ENCODE assay signal across 8 cellular contexts in the genomic region with DNA sequence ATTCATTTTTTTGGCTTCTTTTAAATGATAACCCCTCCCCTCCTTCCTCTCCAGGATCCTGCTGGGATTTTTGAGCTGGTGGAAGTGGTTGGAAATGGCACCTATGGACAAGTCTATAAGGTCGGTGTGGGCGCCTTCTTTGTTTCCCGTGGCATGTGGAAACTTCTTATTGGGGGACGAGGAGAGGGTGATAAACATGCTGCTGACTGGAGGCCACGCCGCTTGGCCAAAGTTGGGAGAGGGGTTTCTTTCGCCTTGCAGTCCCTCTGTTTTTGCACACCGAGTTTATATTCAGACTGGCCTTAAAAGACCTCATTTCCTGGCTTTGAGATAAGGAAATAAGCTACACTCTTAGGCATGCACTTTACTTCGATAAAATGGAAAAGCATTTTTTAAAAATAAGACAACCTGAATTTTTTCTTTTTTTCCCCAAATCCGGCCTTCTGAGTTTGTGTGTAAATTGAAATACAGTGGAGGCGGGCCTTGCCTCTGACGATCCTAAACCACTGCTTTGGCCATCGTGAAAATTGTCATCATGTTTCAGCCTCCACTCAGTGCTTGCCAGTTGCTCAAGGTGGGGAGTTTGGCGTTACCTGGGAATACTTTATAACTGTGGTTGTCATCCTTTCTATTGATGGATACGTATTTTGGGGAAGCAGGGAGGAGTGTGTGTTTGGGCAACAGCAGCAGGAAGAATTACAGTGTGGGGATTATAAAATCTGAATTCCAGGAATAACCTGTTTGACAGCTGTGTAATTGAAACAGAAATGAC. TPM values are rescaled to one million over a fixed set of nuclear protein-coding genes. Genes with fewer than 3 reads are reported as not detected.
DNase-seq lines count a peak whose midpoint lies in the region; ATAC-seq, FAIRE-seq and TF ChIP-seq lines count a peak whose summit lies in the region.

No MANE protein-coding gene starts in this region.

- peaks cover 16% of the 10 kb centered on the region for H3K4me1 ChIP-seq in mesodermal cell (ENCODE audit: control insufficient read depth, insufficient read depth, low read length, poor library complexity, severe bottlenecking)

- no peak for TF ChIP-seq CTCF in bronchial epithelial cell (IDR thresholded peaks at IDR 0.05; ENCODE audit: insufficient read depth, low read length, severe bottlenecking)

- no peak for ATAC-seq in GM18517 (IDR thresholded peaks at IDR 0.05; ENCODE audit: unreplicated experiment)

- no peak for FAIRE-seq in bronchial epithelial cell (lab: Jason Lieb, UNC)

- H3K27ac ChIP-seq in mesodermal cell (ENCODE audit: low read depth, low read length, severe bottlenecking) = peak overlapping the region; percentile 86

- DNase-seq in NCI-H82 (lab: John Stamatoyannopoulos, UW) = peak; percentile 60
- no peak for DNase-seq in NCI-H82 treated with DMSO at 0.1 percent for 48 hours (lab: John Stamatoyannopoulos, UW; ENCODE audit: unreplicated experiment)
- peak; percentile 13 for DNase-seq in NCI-H146 treated with DMSO at 0.1 percent for 48 hours (lab: John Stamatoyannopoulos, UW; ENCODE audit: unreplicated experiment)
- DNase-seq in bronchial epithelial cell (ENCODE audit: low read depth) = peak; percentile 37
- DNase-seq in globus pallidus (ENCODE audit: low spot score) = no peak
- DNase-seq in activated effector memory CD4-positive, alpha-beta T cell treated with Interleukin-2 at 50 U/mL for 16 hours = no peak

- H3K9me3 ChIP-seq in mesodermal cell (ENCODE audit: control insufficient read depth, low read length) = no peaks in the 10 kb centered on the region

- H3K36me3 ChIP-seq in bronchial epithelial cell (ENCODE audit: control insufficient read depth, insufficient read depth, low read length) (no peaks in the 10 kb centered on the region), mesodermal cell (ENCODE audit: control insufficient read depth, insufficient read depth, low read length) (peaks cover 26% of the 10 kb centered on the region)

- H3K27me3 ChIP-seq in bronchial epithelial cell (ENCODE audit: control insufficient read depth, insufficient read depth, low read length) = no peaks in the 10 kb centered on the region

- peak overlapping the region; percentile 55 for H3K4me3 ChIP-seq in bronchial epithelial cell (ENCODE audit: low read depth, low read length)
- peak overlapping the region; percentile 79 for H3K4me3 ChIP-seq in mesodermal cell (ENCODE audit: extremely low read depth, insufficient read depth, low read length, poor library complexity, severe bottlenecking)

- whole genome bisulfite sequencing in mesodermal cell (ENCODE audit: insufficient coverage in 2 of 2), 2 experiments = 0 to 2% methylated on average over 6 to 12 of the region's 15 CpGs

RNA-seq across cellular contexts. Expression of gene MAP4K4, which starts 1.1 kb away (rescaled TPM):
- total RNA-seq in bronchial epithelial cell = 81.1 and 82.2 TPM in 2 replicates
- polyA plus RNA-seq in mesodermal cell (2013, experiment 1 of 2) = 163 TPM
- polyA plus RNA-seq in mesodermal cell (2013, experiment 2 of 2) = 152 TPM

Comparison
In these comparisons a context has a peak if more than half of its experiments do, and no peak if none do; other contexts are left out.
1. DNase-seq: peak in NCI-H82 (single experiment), NCI-H146 treated with DMSO at 0.1 percent for 48 hours (single experiment) and bronchial epithelial cell (single experiment); none in NCI-H82 treated with DMSO at 0.1 percent for 48 hours (single experiment), globus pallidus (single experiment) and activated effector memory CD4-positive, alpha-beta T cell treated with Interleukin-2 at 50 U/mL for 16 hours (single experiment).